Comparison of ENCODE assay signal across 21 cellular contexts in the genomic region with DNA sequence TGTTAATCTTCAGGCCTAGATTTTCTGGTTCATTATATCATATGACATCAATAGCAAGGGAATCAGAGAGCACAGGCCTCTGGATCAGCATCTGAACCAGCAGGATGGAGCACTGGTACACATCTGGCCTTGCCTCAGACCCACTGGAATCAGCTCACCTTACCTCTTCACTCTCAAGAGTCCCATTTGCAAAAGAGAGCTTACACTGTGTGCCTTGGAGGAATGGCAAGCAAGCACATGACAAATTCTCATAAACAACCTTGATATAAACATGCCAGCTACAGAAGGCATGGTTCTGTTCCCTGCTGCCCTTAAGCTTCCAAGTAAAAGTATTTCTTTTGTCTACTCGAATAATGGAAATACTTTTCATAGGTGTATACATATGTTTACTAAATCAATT.
"Had no signal": no experiment of that assay in that cellular context is flagged by ENCODE, and none has a peak within 500 bp of the region (broad histone marks: within the 10 kb centered on the region; RNA-seq: fewer than 3 reads in every experiment).

No MANE protein-coding gene starts in this region.

- H3K36me3 ChIP-seq: esophagus squamous epithelium, heart left ventricle had no signal

- H3K9me3 ChIP-seq: esophagus squamous epithelium, heart left ventricle had no signal

- H3K4me1 ChIP-seq: esophagus squamous epithelium had no signal

- FAIRE-seq: bronchial epithelial cell, islet of Langerhans had no signal

- H3K4me3 ChIP-seq: coronary artery, esophagus squamous epithelium, heart left ventricle, smooth muscle cell had no signal

- H3K27me3 ChIP-seq: esophagus squamous epithelium, heart left ventricle had no signal

- DNase-seq: activated CD8-positive, alpha-beta memory T cell treated with anti-CD3 and anti-CD28 coated beads for 24 hours; activated CD8-positive, alpha-beta memory T cell treated with anti-CD3 and anti-CD28 coated beads, Interleukin-2, amount 50 U/mL, for 4 hours; activated naive CD4-positive, alpha-beta T cell treated with Interleukin-2 at 50 U/mL for 16 hours; activated naive CD8-positive, alpha-beta T cell treated with anti-CD3 and anti-CD28 coated beads for 36 hours; activated T-cell treated with anti-CD3 and anti-CD28 coated beads, Interleukin-2, amount 50 U/mL, for 24 hours; cerebellar nuclear complex; endodermal cell; esophagus squamous epithelium; heart left ventricle; naive thymus-derived CD4-positive, alpha-beta T cell; occipital lobe; posterior cingulate gyrus; stimulated activated CD4-positive, alpha-beta T cell treated with anti-CD3 and anti-CD28 coated beads, Interleukin-15, amount 100 ng/mL, for 24 hours; stimulated activated naive B cell treated with anti-CD40 and anti-IgM and Interleukin-4, amounts not matched to agents 10 μg/mL and 1 μg/mL and 100 μg/mL, for 72 hours; T-helper 1 cell; T-helper 9 cell had no signal

- ATAC-seq: heart left ventricle; naive thymus-derived CD4-positive, alpha-beta T cell; sciatic nerve; stimulated activated naive B cell treated with anti-CD40 and anti-IgM and Interleukin-4, amounts not matched to agents 10 μg/mL and 1 μg/mL and 100 μg/mL, for 72 hours had no signal
